In the genomic region with DNA sequence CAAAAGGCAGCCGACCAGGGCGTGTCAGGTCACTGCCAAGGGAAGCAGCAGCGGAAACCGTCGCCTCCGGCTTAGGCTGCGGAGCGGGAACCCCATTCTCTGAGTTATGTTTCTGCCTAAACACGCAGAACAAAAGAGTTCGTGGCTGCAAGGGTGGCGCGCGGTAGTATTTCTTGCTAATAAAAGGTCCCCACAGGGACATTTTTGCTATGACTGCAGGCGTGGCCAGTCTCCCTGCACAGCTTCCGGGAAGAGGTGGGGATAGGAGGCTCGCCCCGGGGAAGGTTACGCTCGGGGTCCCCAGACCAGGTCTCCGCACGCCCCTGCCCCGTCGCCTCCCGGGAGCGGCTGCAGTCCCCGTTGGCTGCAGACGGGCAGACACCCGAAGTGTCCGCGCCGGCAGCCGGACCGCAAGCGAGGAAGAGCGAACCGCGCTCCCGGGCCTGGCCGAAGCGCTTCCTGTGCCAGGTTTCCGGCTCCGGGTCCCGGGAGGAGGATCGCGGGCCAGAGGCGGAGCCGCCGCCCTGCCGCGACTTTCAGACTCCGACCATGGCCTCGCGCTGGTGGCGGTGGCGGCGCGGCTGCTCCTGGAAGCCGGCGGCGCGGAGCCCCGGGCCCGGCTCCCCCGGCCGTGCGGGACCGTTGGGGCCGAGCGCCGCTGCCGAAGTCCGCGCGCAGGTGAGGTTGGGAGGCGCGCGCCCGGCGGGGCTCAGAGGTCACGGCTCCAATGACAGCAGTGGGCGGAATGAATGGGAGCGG, we compare ENCODE assay signal across 8 cellular contexts. TPM values are rescaled to one million over a fixed set of nuclear protein-coding genes. Genes with fewer than 3 reads are reported as not detected.
A peak's percentile ranks its signal among the peaks of the same experiment; 100 is the strongest.
DNase-seq lines count a peak whose midpoint lies in the region; ATAC-seq and TF ChIP-seq lines count a peak whose summit lies in the region.

A gene with protein sequence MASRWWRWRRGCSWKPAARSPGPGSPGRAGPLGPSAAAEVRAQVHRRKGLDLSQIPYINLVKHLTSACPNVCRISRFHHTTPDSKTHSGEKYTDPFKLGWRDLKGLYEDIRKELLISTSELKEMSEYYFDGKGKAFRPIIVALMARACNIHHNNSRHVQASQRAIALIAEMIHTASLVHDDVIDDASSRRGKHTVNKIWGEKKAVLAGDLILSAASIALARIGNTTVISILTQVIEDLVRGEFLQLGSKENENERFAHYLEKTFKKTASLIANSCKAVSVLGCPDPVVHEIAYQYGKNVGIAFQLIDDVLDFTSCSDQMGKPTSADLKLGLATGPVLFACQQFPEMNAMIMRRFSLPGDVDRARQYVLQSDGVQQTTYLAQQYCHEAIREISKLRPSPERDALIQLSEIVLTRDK (plus strand): TSS at position 539 of the 759 bp plus-strand sequence. CDS start 11 bp downstream, at position 550.

- H3K4me3 Mint-ChIP-seq in activated naive CD4-positive, alpha-beta T cell treated with anti-CD3 and anti-CD28 coated beads, Interleukin-2, amount 50 U/mL, for 24 hours = peak within 1 kb of the TSS; percentile 99
- H3K4me3 Mint-ChIP-seq in glutamatergic neuron (ENCODE audit: unreplicated experiment) = peak within 1 kb of the TSS; percentile 99

- H3K27me3 Mint-ChIP-seq in activated naive CD4-positive, alpha-beta T cell treated with anti-CD3 and anti-CD28 coated beads, Interleukin-2, amount 50 U/mL, for 24 hours = no peaks in the 10 kb centered on the region
- peaks cover 9% of the 10 kb centered on the region for H3K27me3 Mint-ChIP-seq in glutamatergic neuron (ENCODE audit: unreplicated experiment)

- H3K27me3 ChIP-seq in ovary = no peaks in the 10 kb centered on the region
- peaks cover 0 to 5% of the 10 kb centered on the region in 2 donors for H3K27me3 ChIP-seq in tibial nerve

- peak within 1 kb of the TSS; percentile 94 for H3K27ac Mint-ChIP-seq in activated naive CD4-positive, alpha-beta T cell treated with anti-CD3 and anti-CD28 coated beads, Interleukin-2, amount 50 U/mL, for 24 hours
- H3K27ac Mint-ChIP-seq in glutamatergic neuron (ENCODE audit: unreplicated experiment) = peak within 1 kb of the TSS; percentile 92

- WGBS in ovary, 3 donors = 0 to 1% (median 0%) methylated on average over 31 to 82 of the region's 82 CpGs
- WGBS in tibial nerve, 2 donors = 0% methylated on average over 31 to 39 of the region's 82 CpGs

- H3K27ac ChIP-seq in ovary (peak within 1 kb of the TSS in 1 of 2 donors; percentile 60), tibial nerve (peak within 1 kb of the TSS; percentile 52 to 90 (median 85))

- TF ChIP-seq CTCF in glutamatergic neuron (IDR thresholded peaks at IDR 0.05; ENCODE audit: partially characterized antibody, unreplicated experiment) (no peak), ovary (IDR thresholded peaks at IDR 0.05) (no peak), tibial nerve (IDR thresholded peaks at IDR 0.05) (peak in 1 of 5 experiments; percentile 9)

- TF ChIP-seq POLR2A in ovary (IDR thresholded peaks at IDR 0.05) (no peak), tibial nerve (IDR thresholded peaks at IDR 0.05) (peak; percentile 21 to 51)

- H3K9me3 ChIP-seq in ovary (no peaks in the 10 kb centered on the region), tibial nerve (no peaks in the 10 kb centered on the region)

- H3K4me1 ChIP-seq in ovary (ENCODE audit: insufficient read depth) = peaks cover 2% of the 10 kb centered on the region
- H3K4me1 ChIP-seq in tibial nerve = peaks cover 0 to 19% (median 3%) of the 10 kb centered on the region in 4 donors

- DNase-seq in ELF-1 (ENCODE audit: low read depth, low spot score) = peak; percentile 67
- peak; percentile 83 for DNase-seq in KG1 (lab: John Stamatoyannopoulos, UW)
- peak; percentile 81 for DNase-seq in glutamatergic neuron
- DNase-seq in ovary = peak; percentile 48 to 76 (median 57)
- peak; percentile 38 to 45 for DNase-seq in tibial nerve (ENCODE audit: low spot score in 2 of 2)

- H3K9me3 Mint-ChIP-seq in activated naive CD4-positive, alpha-beta T cell treated with anti-CD3 and anti-CD28 coated beads, Interleukin-2, amount 50 U/mL, for 24 hours = no peaks in the 10 kb centered on the region
- H3K9me3 Mint-ChIP-seq in glutamatergic neuron (ENCODE audit: unreplicated experiment) = peaks cover 13% of the 10 kb centered on the region

- peaks cover 38% of the 10 kb centered on the region for H3K4me1 Mint-ChIP-seq in activated naive CD4-positive, alpha-beta T cell treated with anti-CD3 and anti-CD28 coated beads, Interleukin-2, amount 50 U/mL, for 24 hours
- peaks cover 7% of the 10 kb centered on the region for H3K4me1 Mint-ChIP-seq in glutamatergic neuron (ENCODE audit: low read depth, unreplicated experiment)

- peak within 1 kb of the TSS; percentile 95 for H3K4me3 ChIP-seq in ovary
- peak within 1 kb of the TSS; percentile 64 to 99 (median 68) for H3K4me3 ChIP-seq in tibial nerve

- no peak for TF ChIP-seq EP300 in ovary (IDR thresholded peaks at IDR 0.05)
- peak; percentile 78 to 84 for TF ChIP-seq EP300 in tibial nerve (IDR thresholded peaks at IDR 0.05)

- intact Hi-C loops in ovary (cut with DNase I) = no loop called here

- H3K36me3 ChIP-seq in ovary = no peaks in the 10 kb centered on the region
- H3K36me3 ChIP-seq in tibial nerve = peaks cover 0 to 2% (median 0%) of the 10 kb centered on the region in 3 donors

- H3K36me3 Mint-ChIP-seq in activated naive CD4-positive, alpha-beta T cell treated with anti-CD3 and anti-CD28 coated beads, Interleukin-2, amount 50 U/mL, for 24 hours = peaks cover 12% of the 10 kb centered on the region
- peaks cover 7% of the 10 kb centered on the region for H3K36me3 Mint-ChIP-seq in glutamatergic neuron (ENCODE audit: unreplicated experiment)

- ATAC-seq in GM21717 (IDR thresholded peaks at IDR 0.05; ENCODE audit: unreplicated experiment) = peak; percentile 81
- ATAC-seq in SK-N-SH treated with all-trans-retinoic acid at 6 μM for 48 hours = peak; percentile 95

TF ChIP-seq in SK-N-SH treated with all-trans-retinoic acid at 6 μM for 48 hours, 23 proteins besides CTCF, POLR2A, EP300 and RAD21 (continues in another document):
- TF ChIP-seq ZC3H10 (CRISPR knock-in tag; IDR thresholded peaks at IDR 0.05) (no peak), ZNF565 (CRISPR knock-in tag; conservative IDR thresholded peaks at IDR 0.05; ENCODE audit: low read depth) (peak; percentile 94; the same call in 1 of the 2 replicates), BACH2 (CRISPR knock-in tag; IDR thresholded peaks at IDR 0.05; ENCODE audit: borderline replicate concordance) (0 out of 2 replicates have a peak, but pooled peaks have one; percentile 17), SNAI2 (CRISPR knock-in tag; IDR thresholded peaks at IDR 0.05) (peak; percentile 44; the same call in 1 of the 2 replicates), ZNF70 (CRISPR knock-in tag; IDR thresholded peaks at IDR 0.05) (peak; percentile 51; the same call in 1 of the 2 replicates), ZFP3 (CRISPR knock-in tag; IDR thresholded peaks at IDR 0.05) (peak; percentile 70; the same call in 1 of the 2 replicates), GLIS3 (CRISPR knock-in tag; IDR thresholded peaks at IDR 0.05) (no peak), RARB (CRISPR knock-in tag; IDR thresholded peaks at IDR 0.05) (no peak), ARNTL (CRISPR knock-in tag; IDR thresholded peaks at IDR 0.05; ENCODE audit: borderline replicate concordance, low read depth) (no peak), POU6F1 (CRISPR knock-in tag; IDR thresholded peaks at IDR 0.05; ENCODE audit: borderline replicate concordance, low read depth) (no peak), ESRRG (CRISPR knock-in tag; IDR thresholded peaks at IDR 0.05) (no peak), OSR1 (CRISPR knock-in tag; IDR thresholded peaks at IDR 0.05) (no peak), ZFP30 (CRISPR knock-in tag; IDR thresholded peaks at IDR 0.05) (peak; percentile 57; the same call in 1 of the 2 replicates)
- TF ChIP-seq, protein P1, sequence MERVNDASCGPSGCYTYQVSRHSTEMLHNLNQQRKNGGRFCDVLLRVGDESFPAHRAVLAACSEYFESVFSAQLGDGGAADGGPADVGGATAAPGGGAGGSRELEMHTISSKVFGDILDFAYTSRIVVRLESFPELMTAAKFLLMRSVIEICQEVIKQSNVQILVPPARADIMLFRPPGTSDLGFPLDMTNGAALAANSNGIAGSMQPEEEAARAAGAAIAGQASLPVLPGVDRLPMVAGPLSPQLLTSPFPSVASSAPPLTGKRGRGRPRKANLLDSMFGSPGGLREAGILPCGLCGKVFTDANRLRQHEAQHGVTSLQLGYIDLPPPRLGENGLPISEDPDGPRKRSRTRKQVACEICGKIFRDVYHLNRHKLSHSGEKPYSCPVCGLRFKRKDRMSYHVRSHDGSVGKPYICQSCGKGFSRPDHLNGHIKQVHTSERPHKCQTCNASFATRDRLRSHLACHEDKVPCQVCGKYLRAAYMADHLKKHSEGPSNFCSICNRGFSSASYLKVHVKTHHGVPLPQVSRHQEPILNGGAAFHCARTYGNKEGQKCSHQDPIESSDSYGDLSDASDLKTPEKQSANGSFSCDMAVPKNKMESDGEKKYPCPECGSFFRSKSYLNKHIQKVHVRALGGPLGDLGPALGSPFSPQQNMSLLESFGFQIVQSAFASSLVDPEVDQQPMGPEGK (CRISPR knock-in tag; IDR thresholded peaks at IDR 0.05; ENCODE audit: borderline replicate concordance) = no peak

RNA-seq across cellular contexts. Expression of the gene that starts here (rescaled TPM):
- total RNA-seq in glutamatergic neuron (ENCODE audit: unreplicated experiment) = 11.6 TPM
- 1 to 10 TPM; 2.7 to 7.1 (median 3.8) TPM for total RNA-seq in ovary
- 1 to 10 TPM; 3.9 to 4.5 TPM for polyA plus RNA-seq in ovary
- total RNA-seq in tibial nerve = 10 to 100 TPM in 1 of 4 donors, 1 to 10 TPM in 3; 2.4 to 15.7 (median 6.6) TPM
